Comparison of ENCODE assay signal across 23 cellular contexts in genomic region chr13:65302691-65303090, GRCh38.
"Had no signal": no experiment of that assay in that cellular context is flagged by ENCODE, and none has a peak within 500 bp of the region (broad histone marks: within the 10 kb centered on the region; RNA-seq: fewer than 3 reads in every experiment).

No MANE protein-coding gene starts in this region.

- FAIRE-seq: HepG2, RCC 7860 had no signal

- H3K27me3 ChIP-seq: SJSA1 had no signal

- H3K9me3 ChIP-seq: SJSA1 had no signal

- H3K36me3 ChIP-seq: SJSA1 had no signal

- H3K27ac ChIP-seq: SJSA1, SK-N-MC had no signal

- H3K4me3 ChIP-seq: SJSA1, SK-N-MC had no signal

- ATAC-seq: HepG2, T-cell had no signal

- DNase-seq: IMR-90, Kasumi-1, KG1, MM.1S, NCI-H1092 treated with DMSO at 0.1 percent for 48 hours, NCI-H1436, NCI-H187, NCI-H2029, NCI-H2081 treated with DMSO at 0.1 percent for 48 hours, NCI-H226, NCI-H446, NCI-H510A, NCI-H524 treated with DMSO at 0.1 percent for 48 hours, NCI-H774, Right ventricle myocardium superior, RPMI8226, SIG-M5, SW 1271, T-cell had no signal

- H3K4me1 ChIP-seq: SJSA1 had no signal
